In genomic region chr5:95907740-95908706, GRCh38 we compare ENCODE assay signal across 15 cellular contexts.
DNase-seq lines count a peak whose midpoint lies in the region; ATAC-seq lines count a peak whose summit lies in the region.
"Had no signal": no experiment of that assay in that cellular context is flagged by ENCODE, and none has a peak within 500 bp of the region (broad histone marks: within the 10 kb centered on the region; RNA-seq: fewer than 3 reads in every experiment).

No MANE protein-coding gene starts in this region.

- peak overlapping the region; percentile 33 for H3K27ac ChIP-seq in cingulate gyrus (ENCODE audit: low read depth, low read length)
- H3K27ac ChIP-seq: testis had no signal

- ATAC-seq in HG02885 (IDR thresholded peaks at IDR 0.05; ENCODE audit: poor library complexity, unreplicated experiment) (peak; percentile 52), GM19324 (IDR thresholded peaks at IDR 0.05; ENCODE audit: low FRiP score, unreplicated experiment) (no peak)
- ATAC-seq in stimulated activated effector memory CD8-positive, alpha-beta T cell treated with anti-CD3 and anti-CD28 coated beads, Interleukin-12 subunit alpha, Interleukin-12 subunit beta, amount 100 ng/mL, for 72 hours: peak; percentile 56
- no peak for ATAC-seq in effector memory CD8-positive, alpha-beta T cell (replicated peaks)
- ATAC-seq: activated T-helper 17 cell treated with anti-CD3 and anti-CD28 coated beads, Interleukin-2, amount 50 U/mL, for 72 hours; GM23338 had no signal

- no peaks in the 10 kb centered on the region for H3K9me3 Mint-ChIP-seq in activated T-cell treated with anti-CD3 and anti-CD28 coated beads, Interleukin-2, amount 50 U/mL, for 24 hours
- no peaks in the 10 kb centered on the region for H3K9me3 Mint-ChIP-seq in stimulated activated effector memory CD8-positive, alpha-beta T cell treated with anti-CD3 and anti-CD28 coated beads, Interleukin-12 subunit alpha, Interleukin-12 subunit beta, amount 100 ng/mL, for 72 hours
- H3K9me3 Mint-ChIP-seq in effector memory CD8-positive, alpha-beta T cell: no peaks in the 10 kb centered on the region
- H3K9me3 Mint-ChIP-seq: activated naive CD8-positive, alpha-beta T cell treated with anti-CD3 and anti-CD28 coated beads for 36 hours; activated T-helper 17 cell treated with anti-CD3 and anti-CD28 coated beads, Interleukin-2, amount 50 U/mL, for 72 hours; GM23338 had no signal

- no peak for DNase-seq in activated T-cell treated with anti-CD3 and anti-CD28 coated beads, Interleukin-2, amount 50 U/mL, for 24 hours
- DNase-seq in activated T-cell treated with anti-CD3 and anti-CD28 coated beads, Interleukin-2, amount 50 U/mL, for 1 hour: no peak
- no peak for DNase-seq in stimulated activated effector memory CD8-positive, alpha-beta T cell treated with anti-CD3 and anti-CD28 coated beads, Interleukin-12 subunit alpha, Interleukin-12 subunit beta, amount 100 ng/mL, for 72 hours (ENCODE audit: low spot score in 2 of 2)
- no peak for DNase-seq in GF-D8 (lab: John Stamatoyannopoulos, UW)
- DNase-seq in effector memory CD8-positive, alpha-beta T cell: no peak
- DNase-seq: activated naive CD8-positive, alpha-beta T cell treated with anti-CD3 and anti-CD28 coated beads for 36 hours; BE2C; EL; NCI-H524 treated with DMSO at 0.1 percent for 48 hours; testis had no signal

- peaks cover 87% of the 10 kb centered on the region for H3K36me3 Mint-ChIP-seq in activated T-cell treated with anti-CD3 and anti-CD28 coated beads, Interleukin-2, amount 50 U/mL, for 24 hours (ENCODE audit: low read depth)
- H3K36me3 Mint-ChIP-seq in stimulated activated effector memory CD8-positive, alpha-beta T cell treated with anti-CD3 and anti-CD28 coated beads, Interleukin-12 subunit alpha, Interleukin-12 subunit beta, amount 100 ng/mL, for 72 hours: peaks cover 70% of the 10 kb centered on the region
- peaks cover 12% of the 10 kb centered on the region for H3K36me3 Mint-ChIP-seq in effector memory CD8-positive, alpha-beta T cell (ENCODE audit: insufficient read depth)

- peaks cover 18% of the 10 kb centered on the region for H3K4me1 Mint-ChIP-seq in activated T-cell treated with anti-CD3 and anti-CD28 coated beads, Interleukin-2, amount 50 U/mL, for 24 hours (ENCODE audit: low read depth)
- peaks cover 32% of the 10 kb centered on the region for H3K4me1 Mint-ChIP-seq in stimulated activated effector memory CD8-positive, alpha-beta T cell treated with anti-CD3 and anti-CD28 coated beads, Interleukin-12 subunit alpha, Interleukin-12 subunit beta, amount 100 ng/mL, for 72 hours
- H3K4me1 Mint-ChIP-seq in effector memory CD8-positive, alpha-beta T cell (ENCODE audit: low read depth in 2 of 2): peaks cover 3 to 8% of the 10 kb centered on the region in 2 donors

- no peaks in the 10 kb centered on the region for H3K27me3 Mint-ChIP-seq in activated T-cell treated with anti-CD3 and anti-CD28 coated beads, Interleukin-2, amount 50 U/mL, for 24 hours
- H3K27me3 Mint-ChIP-seq in effector memory CD8-positive, alpha-beta T cell: no peaks in the 10 kb centered on the region
- H3K27me3 Mint-ChIP-seq: activated naive CD8-positive, alpha-beta T cell treated with anti-CD3 and anti-CD28 coated beads for 36 hours; activated T-helper 17 cell treated with anti-CD3 and anti-CD28 coated beads, Interleukin-2, amount 50 U/mL, for 72 hours had no signal

- no peak overlapping the region for H3K4me3 Mint-ChIP-seq in activated T-cell treated with anti-CD3 and anti-CD28 coated beads, Interleukin-2, amount 50 U/mL, for 24 hours
- H3K4me3 Mint-ChIP-seq in stimulated activated effector memory CD8-positive, alpha-beta T cell treated with anti-CD3 and anti-CD28 coated beads, Interleukin-12 subunit alpha, Interleukin-12 subunit beta, amount 100 ng/mL, for 72 hours: no peak overlapping the region
- no peak overlapping the region for H3K4me3 Mint-ChIP-seq in effector memory CD8-positive, alpha-beta T cell
- H3K4me3 Mint-ChIP-seq: activated naive CD8-positive, alpha-beta T cell treated with anti-CD3 and anti-CD28 coated beads for 36 hours; activated T-helper 17 cell treated with anti-CD3 and anti-CD28 coated beads, Interleukin-2, amount 50 U/mL, for 72 hours; GM23338 had no signal

- H3K27ac Mint-ChIP-seq in activated T-cell treated with anti-CD3 and anti-CD28 coated beads, Interleukin-2, amount 50 U/mL, for 24 hours: peak overlapping the region; percentile 49
- H3K27ac Mint-ChIP-seq in stimulated activated effector memory CD8-positive, alpha-beta T cell treated with anti-CD3 and anti-CD28 coated beads, Interleukin-12 subunit alpha, Interleukin-12 subunit beta, amount 100 ng/mL, for 72 hours: no peak overlapping the region
- peak overlapping the region in 1 of 2 donors; percentile 52 for H3K27ac Mint-ChIP-seq in effector memory CD8-positive, alpha-beta T cell
- H3K27ac Mint-ChIP-seq: activated naive CD8-positive, alpha-beta T cell treated with anti-CD3 and anti-CD28 coated beads for 36 hours; activated T-helper 17 cell treated with anti-CD3 and anti-CD28 coated beads, Interleukin-2, amount 50 U/mL, for 72 hours had no signal

Comparison
In these comparisons a context has a peak if more than half of its experiments do, and no peak if none do; other contexts are left out.
1. ATAC-seq: peak in HG02885 (single experiment) and stimulated activated effector memory CD8-positive, alpha-beta T cell treated with anti-CD3 and anti-CD28 coated beads, Interleukin-12 subunit alpha, Interleukin-12 subunit beta, amount 100 ng/mL, for 72 hours (single experiment); none in effector memory CD8-positive, alpha-beta T cell (single experiment) and GM19324 (single experiment).